Comparison of ENCODE assay signal across 20 cellular contexts in the genomic region with DNA sequence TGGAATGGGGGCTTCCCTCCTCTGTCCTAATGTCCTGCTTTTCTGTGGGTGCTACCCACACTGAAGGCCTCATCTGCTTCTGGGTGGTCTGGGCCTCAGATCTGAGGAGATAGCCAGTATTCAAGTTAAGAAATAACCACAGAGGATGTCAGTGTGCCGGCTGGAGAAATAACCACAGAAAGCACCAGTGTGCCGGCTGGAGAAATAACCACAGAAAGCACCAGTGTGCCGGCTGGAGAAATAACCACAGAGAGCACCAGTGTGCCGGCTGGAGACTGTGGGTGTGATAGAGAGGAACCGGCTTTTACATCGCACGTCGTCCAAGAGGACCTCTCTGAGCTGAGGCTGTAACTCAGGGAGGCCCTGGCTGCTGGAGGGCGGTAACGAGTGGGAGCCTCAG.
"Had no signal": no experiment of that assay in that cellular context is flagged by ENCODE, and none has a peak within 500 bp of the region (broad histone marks: within the 10 kb centered on the region; RNA-seq: fewer than 3 reads in every experiment).

No MANE protein-coding gene starts in this region.

- DNase-seq: colonic mucosa; dermis blood vessel endothelial cell; esophagus squamous epithelium; foreskin fibroblast; glutamatergic neuron; left ventricle myocardium inferior; lower lobe of right lung; natural killer cell; psoas muscle; retina; right lobe of liver; spleen; stimulated activated CD4-positive, alpha-beta T cell treated with anti-CD3 and anti-CD28 coated beads, Interleukin-15, amount 100 ng/mL, for 24 hours; stimulated activated CD4-positive, alpha-beta T cell treated with anti-CD3 and anti-CD28 coated beads, Interleukin-1b, Interleukin-23, amount 100 ng/mL, for 48 hours; stimulated activated naive CD4-positive, alpha-beta T cell; stomach; substantia nigra; transverse colon had no signal

- H3K27ac ChIP-seq: colonic mucosa, esophagus squamous epithelium, gastroesophageal sphincter, left ventricle myocardium inferior, lower lobe of right lung, psoas muscle, right lobe of liver, spleen, stomach, thoracic aorta, transverse colon had no signal

- ATAC-seq: gastroesophageal sphincter, lower lobe of right lung, psoas muscle, right lobe of liver had no signal

- H3K36me3 ChIP-seq: colonic mucosa, esophagus squamous epithelium, gastroesophageal sphincter, left ventricle myocardium inferior, lower lobe of right lung, right lobe of liver, spleen, stomach, thoracic aorta, transverse colon had no signal

- H3K27me3 ChIP-seq: colonic mucosa, esophagus squamous epithelium, gastroesophageal sphincter, right lobe of liver, transverse colon had no signal

- H3K4me3 ChIP-seq: colonic mucosa, esophagus squamous epithelium, gastroesophageal sphincter, left ventricle myocardium inferior, lower lobe of right lung, psoas muscle, right lobe of liver, spleen, stomach, thoracic aorta, transverse colon had no signal

- H3K9me3 ChIP-seq: colonic mucosa, esophagus squamous epithelium, gastroesophageal sphincter, left ventricle myocardium inferior, lower lobe of right lung, psoas muscle, right lobe of liver, spleen, stomach, thoracic aorta, transverse colon had no signal

- H3K4me1 ChIP-seq: colonic mucosa, esophagus squamous epithelium, left ventricle myocardium inferior, lower lobe of right lung, psoas muscle, right lobe of liver, spleen, stomach, transverse colon had no signal
